ENCODE assay signal across 11 cellular contexts in genomic region chr15:55255714-55256113, GRCh38. TPM values are rescaled to one million over a fixed set of nuclear protein-coding genes. Genes with fewer than 3 reads are reported as not detected.
DNase-seq lines count a peak whose midpoint lies in the region; ATAC-seq, FAIRE-seq and TF ChIP-seq lines count a peak whose summit lies in the region.
"Had no signal": no experiment of that assay in that cellular context is flagged by ENCODE, and none has a peak within 500 bp of the region (broad histone marks: within the 10 kb centered on the region; RNA-seq: fewer than 3 reads in every experiment).

No MANE protein-coding gene starts in this region.

- no peak for DNase-seq in right cardiac atrium
- no peak for DNase-seq in Right ventricle myocardium superior
- DNase-seq in central memory CD4-positive, alpha-beta T cell, result peak; percentile 24
- DNase-seq in upper lobe of left lung, result no peak
- no peak for DNase-seq in activated effector memory CD4-positive, alpha-beta T cell treated with anti-CD3 and anti-CD28 coated beads, Interleukin-2, amount 50 U/mL, for 16 hours
- no peak for DNase-seq in RCC 7860 (ENCODE audit: low spot score)
- DNase-seq in EL, result no peak
- DNase-seq: Calu3, GOT3, NCI-H1105 had no signal

- TF ChIP-seq EP300 in upper lobe of left lung (IDR thresholded peaks at IDR 0.05), result no peak

- peak overlapping the region; percentile 41 for H3K4me3 ChIP-seq in right cardiac atrium (ENCODE audit: low read length)
- H3K4me3 ChIP-seq in upper lobe of left lung, result peak overlapping the region in 2 of 4 donors; percentile 21 to 37

- H3K27me3 ChIP-seq in right cardiac atrium (ENCODE audit: control insufficient read depth, insufficient read depth) (no peaks in the 10 kb centered on the region), upper lobe of left lung (no peaks in the 10 kb centered on the region)

- H3K4me1 ChIP-seq in right cardiac atrium (ENCODE audit: control insufficient read depth, insufficient read depth, low read length), result peaks cover 2% of the 10 kb centered on the region
- H3K4me1 ChIP-seq in upper lobe of left lung, result peaks cover 33 to 62% (median 47%) of the 10 kb centered on the region in 4 donors

- no peak overlapping the region for H3K27ac ChIP-seq in right cardiac atrium (ENCODE audit: low read length)
- peak overlapping the region in 3 of 4 donors; percentile 57 to 76 (median 66) for H3K27ac ChIP-seq in upper lobe of left lung

- intact Hi-C loops in right cardiac atrium (cut with DNase I) (no loop called here), Right ventricle myocardium superior (cut with DNase I) (no loop called here)

- no peak for TF ChIP-seq POLR2A in upper lobe of left lung (IDR thresholded peaks at IDR 0.05)

- ATAC-seq in right cardiac atrium (peak in 1 of 2 donors; percentile 71), Right ventricle myocardium superior (ENCODE audit: poor library complexity) (no peak), HG03175 (IDR thresholded peaks at IDR 0.05; ENCODE audit: unreplicated experiment) (peak; percentile 52), upper lobe of left lung (ENCODE audit: low FRiP score in 2 of 2) (peak in 1 of 2 donors; percentile 38)

- FAIRE-seq in RCC 7860 (lab: Jason Lieb, UNC), result no peak

- WGBS in right cardiac atrium, result 58% methylated on average over 5 of the region's 5 CpGs
- WGBS in upper lobe of left lung, 2 donors, result 44 to 47% methylated on average over 5 of the region's 5 CpGs

- TF ChIP-seq CTCF in upper lobe of left lung (IDR thresholded peaks at IDR 0.05), result no peak

- H3K9me3 ChIP-seq in right cardiac atrium (ENCODE audit: control insufficient read depth, low read length), result no peaks in the 10 kb centered on the region
- H3K9me3 ChIP-seq in upper lobe of left lung, result no peaks in the 10 kb centered on the region

- H3K36me3 ChIP-seq in upper lobe of left lung, result peaks cover 0 to 10% (median 0%) of the 10 kb centered on the region in 4 donors

RNA-seq across cellular contexts. Expression of gene RAB27A, which starts 33.9 kb away (rescaled TPM):
- 10 to 100 TPM in 2 of 4 donors, 1 to 10 TPM in 2; 7.6 to 18.0 (median 9.7) TPM for total RNA-seq in right cardiac atrium
- polyA plus RNA-seq in right cardiac atrium, result 3.0 TPM
- 4.8 TPM for total RNA-seq in Right ventricle myocardium superior
- 10 to 100 TPM; 24.1 to 97.8 (median 62.5) TPM for total RNA-seq in upper lobe of left lung

RNA-seq across cellular contexts. Expression of gene RSL24D1, which starts 59.0 kb away (rescaled TPM):
- 10 to 100 TPM; 54.0 to 59.2 (median 56.3) TPM for total RNA-seq in right cardiac atrium
- polyA plus RNA-seq in right cardiac atrium, result 54.3 TPM
- 39.6 TPM for total RNA-seq in Right ventricle myocardium superior
- 10 to 100 TPM; 20.5 to 84.3 (median 50.9) TPM for total RNA-seq in upper lobe of left lung
